In genomic region chr5:57676228-57677098, GRCh38 we compare ENCODE assay signal across 19 cellular contexts.
DNase-seq lines count a peak whose midpoint lies in the region; ATAC-seq, FAIRE-seq and TF ChIP-seq lines count a peak whose summit lies in the region.
"Had no signal": no experiment of that assay in that cellular context is flagged by ENCODE, and none has a peak within 500 bp of the region (broad histone marks: within the 10 kb centered on the region; RNA-seq: fewer than 3 reads in every experiment).

No MANE protein-coding gene starts in this region.

- POLR2A ChIA-PET in activated CD4-positive, alpha-beta memory T cell treated with anti-CD3 and anti-CD28 coated beads for 36 hours (lab: Charles Lee): no interaction called here

- no peaks in the 10 kb centered on the region for H3K36me3 ChIP-seq in psoas muscle (ENCODE audit: insufficient read depth in 1 of 2, low read depth in 1 of 2)
- H3K36me3 ChIP-seq: left ventricle myocardium inferior had no signal

- TF ChIP-seq CTCF in psoas muscle (IDR thresholded peaks at IDR 0.05) (no peak), progenitor cell of endocrine pancreas (IDR thresholded peaks at IDR 0.05; ENCODE audit: unreplicated experiment) (no peak)

- peak; percentile 96 for ATAC-seq in SK-N-SH treated with all-trans-retinoic acid at 6 μM for 48 hours
- ATAC-seq in psoas muscle: peak; percentile 63 to 87 (median 82)
- ATAC-seq in GM18868 (IDR thresholded peaks at IDR 0.05; ENCODE audit: unreplicated experiment): no peak
- ATAC-seq: K562 had no signal

- no peak overlapping the region for H3K27ac ChIP-seq in psoas muscle
- H3K27ac ChIP-seq: left ventricle myocardium inferior, parathyroid adenoma had no signal

- no peak overlapping the region for H3K27ac Mint-ChIP-seq in progenitor cell of endocrine pancreas
- no peak overlapping the region for H3K27ac Mint-ChIP-seq in activated CD4-positive, alpha-beta memory T cell treated with anti-CD3 and anti-CD28 coated beads for 36 hours
- H3K27ac Mint-ChIP-seq: activated CD4-positive, alpha-beta T cell treated with anti-CD3 and anti-CD28 coated beads, Interleukin-2, amount 10 ng/mL, durations not matched to agents 7 days and 5 days; endodermal cell had no signal

- no peaks in the 10 kb centered on the region for H3K9me3 Mint-ChIP-seq in progenitor cell of endocrine pancreas (ENCODE audit: low read depth)
- no peaks in the 10 kb centered on the region for H3K9me3 Mint-ChIP-seq in activated CD4-positive, alpha-beta memory T cell treated with anti-CD3 and anti-CD28 coated beads for 36 hours
- H3K9me3 Mint-ChIP-seq: activated CD4-positive, alpha-beta T cell treated with anti-CD3 and anti-CD28 coated beads, Interleukin-2, amount 10 ng/mL, durations not matched to agents 7 days and 5 days; endodermal cell had no signal

- H3K4me1 ChIP-seq in psoas muscle: no peaks in the 10 kb centered on the region
- H3K4me1 ChIP-seq: parathyroid adenoma had no signal

- H3K27me3 ChIP-seq in psoas muscle (ENCODE audit: insufficient read depth in 3 of 3, low read length in 2 of 3): no peaks in the 10 kb centered on the region

- FAIRE-seq in HTR-8/SVneo (lab: Jason Lieb, UNC): no peak
- FAIRE-seq: K562 had no signal

- intact Hi-C loops in psoas muscle (cut with DNase I): no loop called here
- intact Hi-C loops in activated CD4-positive, alpha-beta memory T cell treated with anti-CD3 and anti-CD28 coated beads for 36 hours (cut with micrococcal nuclease): no loop called here

- no peaks in the 10 kb centered on the region for H3K27me3 Mint-ChIP-seq in progenitor cell of endocrine pancreas
- H3K27me3 Mint-ChIP-seq in activated CD4-positive, alpha-beta memory T cell treated with anti-CD3 and anti-CD28 coated beads for 36 hours: peaks cover 7% of the 10 kb centered on the region

- H3K9me3 ChIP-seq in psoas muscle: no peaks in the 10 kb centered on the region
- H3K9me3 ChIP-seq: left ventricle myocardium inferior had no signal

- CTCF ChIA-PET in activated CD4-positive, alpha-beta memory T cell treated with anti-CD3 and anti-CD28 coated beads for 36 hours (lab: Charles Lee): no interaction called here

- H3K4me3 Mint-ChIP-seq in progenitor cell of endocrine pancreas (ENCODE audit: low read depth): no peak overlapping the region
- H3K4me3 Mint-ChIP-seq in activated CD4-positive, alpha-beta memory T cell treated with anti-CD3 and anti-CD28 coated beads for 36 hours: no peak overlapping the region
- H3K4me3 Mint-ChIP-seq: activated CD4-positive, alpha-beta T cell treated with anti-CD3 and anti-CD28 coated beads, Interleukin-2, amount 10 ng/mL, durations not matched to agents 7 days and 5 days; endodermal cell had no signal

- DNase-seq in HT-29 (ENCODE audit: low spot score) (peak; percentile 66), fibroblast of peridontal ligament (ENCODE audit: extremely low read depth) (peak; percentile 54), psoas muscle (no peak), progenitor cell of endocrine pancreas (ENCODE audit: low spot score, unreplicated experiment) (no peak), HTR-8/SVneo (ENCODE audit: insufficient read length, low spot score) (no peak)
- no peak for DNase-seq in activated CD4-positive, alpha-beta memory T cell treated with anti-CD3 and anti-CD28 coated beads for 36 hours
- DNase-seq: activated CD4-positive, alpha-beta T cell treated with anti-CD3 and anti-CD28 coated beads, Interleukin-2, amount 10 ng/mL, durations not matched to agents 7 days and 5 days; AML-193; cerebellar nuclear complex; endodermal cell; GOT3; left ventricle myocardium inferior; NCI-H2029; NCI-H524; stimulated activated CD8-positive, alpha-beta memory T cell treated with anti-CD3 and anti-CD28 coated beads, Interleukin-4, amount 100 ng/mL, for 48 hours had no signal

- peaks cover 3% of the 10 kb centered on the region for H3K4me1 Mint-ChIP-seq in progenitor cell of endocrine pancreas (ENCODE audit: low read depth)
- H3K4me1 Mint-ChIP-seq in activated CD4-positive, alpha-beta memory T cell treated with anti-CD3 and anti-CD28 coated beads for 36 hours (ENCODE audit: low read depth): no peaks in the 10 kb centered on the region
- H3K4me1 Mint-ChIP-seq: activated CD4-positive, alpha-beta T cell treated with anti-CD3 and anti-CD28 coated beads, Interleukin-2, amount 10 ng/mL, durations not matched to agents 7 days and 5 days; endodermal cell had no signal

- no peak overlapping the region for H3K4me3 ChIP-seq in psoas muscle
- H3K4me3 ChIP-seq: K562, left ventricle myocardium inferior had no signal

- no peaks in the 10 kb centered on the region for H3K36me3 Mint-ChIP-seq in progenitor cell of endocrine pancreas (ENCODE audit: insufficient read depth)
- no peaks in the 10 kb centered on the region for H3K36me3 Mint-ChIP-seq in activated CD4-positive, alpha-beta memory T cell treated with anti-CD3 and anti-CD28 coated beads for 36 hours

- WGBS in psoas muscle, 3 donors: 43 to 52% (median 52%) methylated on average over 3 of the region's 3 CpGs

TF ChIP-seq in SK-N-SH treated with all-trans-retinoic acid at 6 μM for 48 hours, 23 proteins besides CTCF, POLR2A, EP300 and RAD21:
- no peak for TF ChIP-seq SNAI2 (CRISPR knock-in tag; IDR thresholded peaks at IDR 0.05)
- 0 out of 2 replicates have a peak, but pooled peaks have one; percentile 10 for TF ChIP-seq CREB5 (CRISPR knock-in tag; IDR thresholded peaks at IDR 0.05; ENCODE audit: low read depth)
- TF ChIP-seq CSDC2 (CRISPR knock-in tag; IDR thresholded peaks at IDR 0.05): no peak
- TF ChIP-seq TOX (CRISPR knock-in tag; IDR thresholded peaks at IDR 0.05; ENCODE audit: borderline replicate concordance): no peak
- TF ChIP-seq ZNF70 (CRISPR knock-in tag; IDR thresholded peaks at IDR 0.05): peak; percentile 83
- peak; percentile 24; the same call in 1 of the 2 replicates for TF ChIP-seq ISL1 (CRISPR knock-in tag; IDR thresholded peaks at IDR 0.05)
- TF ChIP-seq TCF4 (CRISPR knock-in tag; IDR thresholded peaks at IDR 0.05; ENCODE audit: borderline replicate concordance): peak; percentile 83
- TF ChIP-seq CSRNP3 (CRISPR knock-in tag; IDR thresholded peaks at IDR 0.05): 0 out of 2 replicates have a peak, but pooled peaks have one; percentile 52

Comparison
In these comparisons a context has a peak if more than half of its experiments do, and no peak if none do; other contexts are left out.
1. DNase-seq: peak in HT-29 (single experiment) and fibroblast of peridontal ligament (single experiment); none in psoas muscle (0 of 2), progenitor cell of endocrine pancreas (single experiment), HTR-8/SVneo (single experiment) and activated CD4-positive, alpha-beta memory T cell treated with anti-CD3 and anti-CD28 coated beads for 36 hours (single experiment).